13 cellular contexts compared by ENCODE assay signal in genomic region chr20:843908-844307, GRCh38. TPM values are rescaled to one million over a fixed set of nuclear protein-coding genes. Genes with fewer than 3 reads are reported as not detected.
DNase-seq lines count a peak whose midpoint lies in the region; ATAC-seq and TF ChIP-seq lines count a peak whose summit lies in the region.
"Had no signal": no experiment of that assay in that cellular context is flagged by ENCODE, and none has a peak within 500 bp of the region (broad histone marks: within the 10 kb centered on the region; RNA-seq: fewer than 3 reads in every experiment).

No MANE protein-coding gene starts in this region.

- H3K4me1 Mint-ChIP-seq in activated naive CD8-positive, alpha-beta T cell treated with anti-CD3 and anti-CD28 coated beads, Interleukin-2, amount 10 ng/mL, durations not matched to agents 7 days and 5 days: peaks cover 36% of the 10 kb centered on the region
- H3K4me1 Mint-ChIP-seq in activated naive CD8-positive, alpha-beta T cell treated with anti-CD3 and anti-CD28 coated beads, Interleukin-2, amount 50 U/mL, for 24 hours: peaks cover 44% of the 10 kb centered on the region
- peaks cover 53% of the 10 kb centered on the region for H3K4me1 Mint-ChIP-seq in brain
- peaks cover 30 to 58% (median 50%) of the 10 kb centered on the region in 7 donors for H3K4me1 Mint-ChIP-seq in naive thymus-derived CD4-positive, alpha-beta T cell

- peaks cover 15% of the 10 kb centered on the region for H3K36me3 Mint-ChIP-seq in activated naive CD8-positive, alpha-beta T cell treated with anti-CD3 and anti-CD28 coated beads, Interleukin-2, amount 10 ng/mL, durations not matched to agents 7 days and 5 days
- no peaks in the 10 kb centered on the region for H3K36me3 Mint-ChIP-seq in activated naive CD8-positive, alpha-beta T cell treated with anti-CD3 and anti-CD28 coated beads, Interleukin-2, amount 50 U/mL, for 24 hours (ENCODE audit: low read depth)
- no peaks in the 10 kb centered on the region for H3K36me3 Mint-ChIP-seq in brain
- peaks cover 0 to 19% (median 0%) of the 10 kb centered on the region in 5 donors for H3K36me3 Mint-ChIP-seq in naive thymus-derived CD4-positive, alpha-beta T cell

- H3K27me3 Mint-ChIP-seq in activated naive CD8-positive, alpha-beta T cell treated with anti-CD3 and anti-CD28 coated beads, Interleukin-2, amount 10 ng/mL, durations not matched to agents 7 days and 5 days: no peaks in the 10 kb centered on the region
- peaks cover 2% of the 10 kb centered on the region for H3K27me3 Mint-ChIP-seq in activated naive CD8-positive, alpha-beta T cell treated with anti-CD3 and anti-CD28 coated beads, Interleukin-2, amount 50 U/mL, for 24 hours
- H3K27me3 Mint-ChIP-seq in brain: peaks cover 41% of the 10 kb centered on the region
- no peaks in the 10 kb centered on the region for H3K27me3 Mint-ChIP-seq in naive thymus-derived CD4-positive, alpha-beta T cell

- POLR2A ChIA-PET in activated naive CD8-positive, alpha-beta T cell treated with anti-CD3 and anti-CD28 coated beads, Interleukin-2, amount 10 ng/mL, durations not matched to agents 7 days and 5 days (lab: Charles Lee): interaction anchor here (0.7 to 7.8 kb wide), 6 partner anchors 10 to 38 kb away, joined by 3 to 98 read pairs (median 4); partner anchors contain the start of gene FAM110A
- POLR2A ChIA-PET in naive thymus-derived CD4-positive, alpha-beta T cell (lab: Charles Lee): interaction anchor here (0.6 to 3.7 kb wide), 4 partner anchors 10 to 277 kb away, joined by 3 to 43 read pairs (median 5); partner anchors contain the start of gene FAM110A

- intact Hi-C loops in naive thymus-derived CD4-positive, alpha-beta T cell (cut with micrococcal nuclease): loop anchor here (1.0 to 10.0 kb wide), 7 partner anchors 11 to 841 kb away; partner anchors contain the start of genes FAM110A (in 2 of the 2), FKBP1A (in 1 of the 2), NSFL1C (in 1 of the 2) and RAD21L1 (in 1 of the 2)
- intact Hi-C loops in aorta (cut with DNase I): no loop called here
- intact Hi-C loops in dorsolateral prefrontal cortex (cut with DNase I): no loop called here

- TF ChIP-seq POLR2A in GM18505 (IDR thresholded peaks at IDR 0.05; ENCODE audit: borderline replicate concordance, extremely low read depth, insufficient read depth, insufficient read length): no peak

- CTCF ChIA-PET in naive thymus-derived CD4-positive, alpha-beta T cell (lab: Charles Lee): interaction anchor here (0.6 to 1.0 kb wide), 2 partner anchors 9 to 111 kb away, joined by 4 to 5 read pairs; no protein-coding TSS in a partner anchor

- TF ChIP-seq CTCF in brain (conservative IDR thresholded peaks at IDR 0.05) (no peak), dorsolateral prefrontal cortex (IDR thresholded peaks at IDR 0.05 in 54 of 56, conservative IDR thresholded peaks at IDR 0.05 in 2 of 56; ENCODE audit: low read depth in 1 of 56, partially characterized antibody in 56 of 56) (no peak)

- peaks cover 0 to 5% (median 0%) of the 10 kb centered on the region in 3 experiments for H3K36me3 ChIP-seq in naive thymus-derived CD4-positive, alpha-beta T cell (ENCODE audit: control insufficient read depth in 2 of 3, insufficient read depth in 3 of 3, low read length in 3 of 3)
- no peaks in the 10 kb centered on the region for H3K36me3 ChIP-seq in aorta (ENCODE audit: control insufficient read depth in 1 of 2, insufficient read depth in 2 of 2, low read length in 1 of 2)
- H3K36me3 ChIP-seq: gastrocnemius medialis, pancreas had no signal

- no peak for DNase-seq in activated naive CD8-positive, alpha-beta T cell treated with anti-CD3 and anti-CD28 coated beads, Interleukin-2, amount 10 ng/mL, durations not matched to agents 7 days and 5 days
- no peak for DNase-seq in activated naive CD8-positive, alpha-beta T cell treated with anti-CD3 and anti-CD28 coated beads, Interleukin-2, amount 50 U/mL, for 24 hours
- DNase-seq in naive thymus-derived CD4-positive, alpha-beta T cell: no peak
- DNase-seq in aorta (peak in 1 of 2 donors; percentile 39), dorsolateral prefrontal cortex (no peak)
- no peak for DNase-seq in activated effector memory CD4-positive, alpha-beta T cell treated with Interleukin-2 at 50 U/mL for 16 hours
- DNase-seq: RPMI8226 had no signal

- no peak for ATAC-seq in activated naive CD8-positive, alpha-beta T cell treated with anti-CD3 and anti-CD28 coated beads, Interleukin-2, amount 10 ng/mL, durations not matched to agents 7 days and 5 days (ENCODE audit: low read depth)
- ATAC-seq in activated naive CD8-positive, alpha-beta T cell treated with anti-CD3 and anti-CD28 coated beads, Interleukin-2, amount 50 U/mL, for 24 hours: no peak
- ATAC-seq in naive thymus-derived CD4-positive, alpha-beta T cell: no peak
- ATAC-seq in aorta (ENCODE audit: low FRiP score) (peak; percentile 3), GM18505 (IDR thresholded peaks at IDR 0.05; ENCODE audit: unreplicated experiment) (no peak)

- WGBS in aorta, 2 donors: 85 to 90% methylated on average over 9 of the region's 9 CpGs

- no peaks in the 10 kb centered on the region for H3K27me3 ChIP-seq in naive thymus-derived CD4-positive, alpha-beta T cell (ENCODE audit: control insufficient read depth in 2 of 2, insufficient read depth in 2 of 2, low read length in 2 of 2)
- H3K27me3 ChIP-seq in aorta (ENCODE audit: control insufficient read depth in 1 of 2, insufficient read depth in 2 of 2, low read length in 1 of 2) (no peaks in the 10 kb centered on the region), dorsolateral prefrontal cortex (peaks cover 0 to 44% (median 21%) of the 10 kb centered on the region in 45 donors)
- H3K27me3 ChIP-seq: pancreas, testis had no signal

- peaks cover 40 to 45% of the 10 kb centered on the region in 2 donors for H3K4me1 ChIP-seq in naive thymus-derived CD4-positive, alpha-beta T cell (ENCODE audit: control insufficient read depth in 2 of 2, insufficient read depth in 2 of 2, low read length in 2 of 2)
- no peaks in the 10 kb centered on the region for H3K4me1 ChIP-seq in aorta (ENCODE audit: control insufficient read depth in 1 of 2, insufficient read depth in 2 of 2, low read length in 2 of 2)
- H3K4me1 ChIP-seq: testis had no signal

- H3K4me3 Mint-ChIP-seq in activated naive CD8-positive, alpha-beta T cell treated with anti-CD3 and anti-CD28 coated beads, Interleukin-2, amount 10 ng/mL, durations not matched to agents 7 days and 5 days: peak overlapping the region; percentile 94
- no peak overlapping the region for H3K4me3 Mint-ChIP-seq in activated naive CD8-positive, alpha-beta T cell treated with anti-CD3 and anti-CD28 coated beads, Interleukin-2, amount 50 U/mL, for 24 hours
- H3K4me3 Mint-ChIP-seq in brain: peak overlapping the region in 4 of 5 experiments; percentile 83 to 85 (median 84)
- H3K4me3 Mint-ChIP-seq in naive thymus-derived CD4-positive, alpha-beta T cell: peak overlapping the region in 6 of 10 donors; percentile 89 to 97 (median 92)

- H3K9me3 ChIP-seq in naive thymus-derived CD4-positive, alpha-beta T cell (ENCODE audit: control insufficient read depth in 2 of 3, low read length in 3 of 3): no peaks in the 10 kb centered on the region
- H3K9me3 ChIP-seq in aorta (ENCODE audit: control insufficient read depth, low read length): no peaks in the 10 kb centered on the region
- H3K9me3 ChIP-seq: gastrocnemius medialis, pancreas, testis had no signal

- H3K27ac ChIP-seq in naive thymus-derived CD4-positive, alpha-beta T cell (ENCODE audit: low read depth, low read length): peak overlapping the region; percentile 70
- H3K27ac ChIP-seq in aorta (ENCODE audit: low read depth in 1 of 2, low read length in 2 of 2) (no peak overlapping the region), dorsolateral prefrontal cortex (no peak overlapping the region)
- H3K27ac ChIP-seq: GM23248, pancreas, testis had no signal

- H3K9me3 Mint-ChIP-seq in activated naive CD8-positive, alpha-beta T cell treated with anti-CD3 and anti-CD28 coated beads, Interleukin-2, amount 10 ng/mL, durations not matched to agents 7 days and 5 days: no peaks in the 10 kb centered on the region
- no peaks in the 10 kb centered on the region for H3K9me3 Mint-ChIP-seq in activated naive CD8-positive, alpha-beta T cell treated with anti-CD3 and anti-CD28 coated beads, Interleukin-2, amount 50 U/mL, for 24 hours
- H3K9me3 Mint-ChIP-seq in brain: peaks cover 0 to 3% (median 0%) of the 10 kb centered on the region in 5 experiments
- no peaks in the 10 kb centered on the region for H3K9me3 Mint-ChIP-seq in naive thymus-derived CD4-positive, alpha-beta T cell

- H3K27ac Mint-ChIP-seq in activated naive CD8-positive, alpha-beta T cell treated with anti-CD3 and anti-CD28 coated beads, Interleukin-2, amount 10 ng/mL, durations not matched to agents 7 days and 5 days: peak overlapping the region; percentile 78
- H3K27ac Mint-ChIP-seq in activated naive CD8-positive, alpha-beta T cell treated with anti-CD3 and anti-CD28 coated beads, Interleukin-2, amount 50 U/mL, for 24 hours: no peak overlapping the region
- H3K27ac Mint-ChIP-seq in brain: peak overlapping the region; percentile 86 to 96 (median 94)
- peak overlapping the region in 5 of 9 donors; percentile 70 to 93 (median 92) for H3K27ac Mint-ChIP-seq in naive thymus-derived CD4-positive, alpha-beta T cell

- no peak overlapping the region for H3K4me3 ChIP-seq in naive thymus-derived CD4-positive, alpha-beta T cell (ENCODE audit: low read length)
- H3K4me3 ChIP-seq in aorta (ENCODE audit: low read length in 2 of 2): no peak overlapping the region
- peak overlapping the region in 20 of 59 donors; percentile 43 to 66 (median 58) for H3K4me3 ChIP-seq in dorsolateral prefrontal cortex

RNA-seq across cellular contexts. Expression of gene FAM110A, which starts 10.4 kb away (rescaled TPM):
- total RNA-seq in activated naive CD8-positive, alpha-beta T cell treated with anti-CD3 and anti-CD28 coated beads, Interleukin-2, amount 10 ng/mL, durations not matched to agents 7 days and 5 days: 10 to 100 TPM; 44.5 to 50.6 TPM
- 21.9 TPM for polyA plus RNA-seq in brain (ENCODE audit: insufficient read depth, low read depth, low replicate concordance)
- 10 to 100 TPM; 10.9 to 47.4 (median 23.7) TPM for total RNA-seq in naive thymus-derived CD4-positive, alpha-beta T cell
- 10 to 100 TPM in 1 of 2 donors, 1 to 10 TPM in 1; 6.6 to 11.9 TPM for polyA plus RNA-seq in naive thymus-derived CD4-positive, alpha-beta T cell
- 1 to 10 TPM; 3.6 to 7.0 TPM for total RNA-seq in aorta
- polyA plus RNA-seq in aorta: 1 to 10 TPM; 2.9 to 3.1 TPM
- total RNA-seq in dorsolateral prefrontal cortex: 1 to 10 TPM; 1.5 to 6.8 (median 3.4) TPM

Comparison
In these comparisons a context has a peak if more than half of its experiments do, and no peak if none do; other contexts are left out.
1. intact Hi-C loops: an anchor here in naive thymus-derived CD4-positive, alpha-beta T cell (1.0 to 10.0 kb wide); none called in aorta and dorsolateral prefrontal cortex.